In genomic region chr6:16483315-16483875, GRCh38 we compare ENCODE assay signal across 15 cellular contexts.
DNase-seq lines count a peak whose midpoint lies in the region; ATAC-seq lines count a peak whose summit lies in the region.
"Had no signal": no experiment of that assay in that cellular context is flagged by ENCODE, and none has a peak within 500 bp of the region (broad histone marks: within the 10 kb centered on the region; RNA-seq: fewer than 3 reads in every experiment).

No MANE protein-coding gene starts in this region.

- peaks cover 85% of the 10 kb centered on the region for H3K4me1 Mint-ChIP-seq in activated CD4-positive, alpha-beta T cell treated with anti-CD3 and anti-CD28 coated beads, Interleukin-2, amount 10 ng/mL, durations not matched to agents 24 days and 14 days
- peaks cover 83% of the 10 kb centered on the region for H3K4me1 Mint-ChIP-seq in activated T-helper 17 cell treated with anti-CD3 and anti-CD28 coated beads, Interleukin-2, amount 50 U/mL, for 72 hours

- H3K9me3 Mint-ChIP-seq in activated CD4-positive, alpha-beta T cell treated with anti-CD3 and anti-CD28 coated beads, Interleukin-2, amount 10 ng/mL, durations not matched to agents 24 days and 14 days, result no peaks in the 10 kb centered on the region
- no peaks in the 10 kb centered on the region for H3K9me3 Mint-ChIP-seq in activated T-helper 17 cell treated with anti-CD3 and anti-CD28 coated beads, Interleukin-2, amount 50 U/mL, for 72 hours

- intact Hi-C loops in activated CD4-positive, alpha-beta T cell treated with anti-CD3 and anti-CD28 coated beads, Interleukin-2, amount 10 ng/mL, durations not matched to agents 24 days and 14 days (cut with micrococcal nuclease), result loop anchor here (1.0 to 10.0 kb wide), 10 partner anchors 8 to 349 kb away; no protein-coding TSS in a partner anchor

- H3K27ac Mint-ChIP-seq in activated CD4-positive, alpha-beta T cell treated with anti-CD3 and anti-CD28 coated beads, Interleukin-2, amount 10 ng/mL, durations not matched to agents 24 days and 14 days, result peak overlapping the region; percentile 99
- H3K27ac Mint-ChIP-seq in activated T-helper 17 cell treated with anti-CD3 and anti-CD28 coated beads, Interleukin-2, amount 50 U/mL, for 72 hours, result peak overlapping the region; percentile 94
- H3K27ac Mint-ChIP-seq: endodermal cell, type B pancreatic cell had no signal

- H3K27me3 Mint-ChIP-seq in activated CD4-positive, alpha-beta T cell treated with anti-CD3 and anti-CD28 coated beads, Interleukin-2, amount 10 ng/mL, durations not matched to agents 24 days and 14 days, result no peaks in the 10 kb centered on the region
- no peaks in the 10 kb centered on the region for H3K27me3 Mint-ChIP-seq in activated T-helper 17 cell treated with anti-CD3 and anti-CD28 coated beads, Interleukin-2, amount 50 U/mL, for 72 hours
- H3K27me3 Mint-ChIP-seq: type B pancreatic cell had no signal

- H3K4me3 Mint-ChIP-seq in activated CD4-positive, alpha-beta T cell treated with anti-CD3 and anti-CD28 coated beads, Interleukin-2, amount 10 ng/mL, durations not matched to agents 24 days and 14 days, result peak overlapping the region; percentile 64
- peak overlapping the region; percentile 79 for H3K4me3 Mint-ChIP-seq in activated T-helper 17 cell treated with anti-CD3 and anti-CD28 coated beads, Interleukin-2, amount 50 U/mL, for 72 hours
- H3K4me3 Mint-ChIP-seq: endodermal cell, type B pancreatic cell had no signal

- ATAC-seq in HG02870 (IDR thresholded peaks at IDR 0.05; ENCODE audit: unreplicated experiment), result peak; percentile 60
- ATAC-seq in activated T-helper 17 cell treated with anti-CD3 and anti-CD28 coated beads, Interleukin-2, amount 50 U/mL, for 72 hours (replicated peaks), result peak; percentile 49
- peak; percentile 30 for ATAC-seq in stimulated activated naive CD8-positive, alpha-beta T cell treated with anti-CD3 and anti-CD28 coated beads, Interleukin-15, Interleukin-2, amounts not matched to agents 100 U/mL and 50 U/mL, for 24 hours
- ATAC-seq in GM21526 (IDR thresholded peaks at IDR 0.05; ENCODE audit: low FRiP score, unreplicated experiment), result no peak
- ATAC-seq: A549, psoas muscle had no signal

- DNase-seq in activated CD4-positive, alpha-beta T cell treated with anti-CD3 and anti-CD28 coated beads, Interleukin-2, amount 10 ng/mL, durations not matched to agents 24 days and 14 days, result peak; percentile 87
- no peak for DNase-seq in activated CD4-positive, alpha-beta T cell treated with anti-CD3 and anti-CD28 coated beads, Interleukin-2, amount 50 U/mL, for 1 hour
- DNase-seq in stimulated activated naive CD8-positive, alpha-beta T cell treated with anti-CD3 and anti-CD28 coated beads, Interleukin-15, Interleukin-2, amounts not matched to agents 100 U/mL and 50 U/mL, for 24 hours, result no peak
- DNase-seq in RPMI8226 (no peak), AML-193 (lab: John Stamatoyannopoulos, UW) (no peak)
- DNase-seq: anterior cingulate cortex, endodermal cell, NCI-H345, psoas muscle, WERI-Rb-1 had no signal

- H3K36me3 Mint-ChIP-seq in activated CD4-positive, alpha-beta T cell treated with anti-CD3 and anti-CD28 coated beads, Interleukin-2, amount 10 ng/mL, durations not matched to agents 24 days and 14 days (ENCODE audit: low read depth), result peaks cover 59% of the 10 kb centered on the region
- peaks cover 71% of the 10 kb centered on the region for H3K36me3 Mint-ChIP-seq in activated T-helper 17 cell treated with anti-CD3 and anti-CD28 coated beads, Interleukin-2, amount 50 U/mL, for 72 hours (ENCODE audit: low read depth)
